15 cellular contexts compared by ENCODE assay signal in genomic region chr13:42266464-42266863, GRCh38. TPM values are rescaled to one million over a fixed set of nuclear protein-coding genes. Genes with fewer than 3 reads are reported as not detected.
DNase-seq lines count a peak whose midpoint lies in the region; ATAC-seq and TF ChIP-seq lines count a peak whose summit lies in the region.
"Had no signal": no experiment of that assay in that cellular context is flagged by ENCODE, and none has a peak within 500 bp of the region (broad histone marks: within the 10 kb centered on the region; RNA-seq: fewer than 3 reads in every experiment).

No MANE protein-coding gene starts in this region.

- H3K9me2 ChIP-seq in GM23338 (ENCODE audit: insufficient read depth) (no peaks in the 10 kb centered on the region), PC-9 (ENCODE audit: insufficient read depth) (no peaks in the 10 kb centered on the region)

- H3K27me3 ChIP-seq in GM23338 (ENCODE audit: insufficient read depth): no peaks in the 10 kb centered on the region
- H3K27me3 ChIP-seq in brain microvascular endothelial cell (replicated peaks): no peaks in the 10 kb centered on the region
- no peaks in the 10 kb centered on the region for H3K27me3 ChIP-seq in PC-9 (ENCODE audit: insufficient read depth, low read depth)

- H3F3A ChIP-seq in GM23338 (replicated peaks; ENCODE audit: low read depth) (no peaks in the 10 kb centered on the region), PC-9 (ENCODE audit: insufficient read depth, low read depth) (no peaks in the 10 kb centered on the region)

- POLR2A ChIA-PET in PC-9 (lab: Charles Lee; ENCODE audit: unreplicated experiment): no interaction called here

- in situ Hi-C loops in brain microvascular endothelial cell (cut with HindIII; ENCODE audit: low pct_ligation_motif_present, low sequenced_read_pairs): no loop called here

- no peak for TF ChIP-seq POLR2A in erythroblast (IDR thresholded peaks at IDR 0.05; ENCODE audit: low read length)

- no peaks in the 10 kb centered on the region for H3K9me3 ChIP-seq in PC-9 (ENCODE audit: insufficient read depth, low read depth)

- H3K4me1 Mint-ChIP-seq in GM23338: peaks cover 6% of the 10 kb centered on the region; the same call in 2 of the 3 replicates

- CTCF ChIA-PET in PC-9 (lab: Charles Lee): no interaction called here

- H4K20me1 ChIP-seq in GM23338 (replicated peaks; ENCODE audit: insufficient read depth): no peaks in the 10 kb centered on the region
- H4K20me1 ChIP-seq in PC-9 (ENCODE audit: insufficient read depth): no peaks in the 10 kb centered on the region

- peaks cover 11% of the 10 kb centered on the region for H3K27me3 Mint-ChIP-seq in GM23338 (ENCODE audit: insufficient read depth, low read depth, poor library complexity)

- DNase-seq in A172 (ENCODE audit: low spot score) (peak; percentile 4), GM23338 (ENCODE audit: low spot score) (peak; percentile 12), brain microvascular endothelial cell (peak; percentile 57), left kidney (ENCODE audit: low read depth, low spot score) (peak; percentile 72), erythroblast (lab: John Stamatoyannopoulos, UW) (no peak), PC-9 (no peak)
- no peak for DNase-seq in activated CD4-positive, alpha-beta T cell treated with anti-CD3 and anti-CD28 coated beads, Interleukin-2, amount 50 U/mL, for 1 hour
- DNase-seq: activated naive CD4-positive, alpha-beta T cell treated with anti-CD3 and anti-CD28 coated beads, Interleukin-2, amount 50 U/mL, for 16 hours; AML-193; H7; kidney glomerular epithelial cell; NCI-H524; RPMI8226; T1000 had no signal

- no peak overlapping the region for H3K27ac Mint-ChIP-seq in GM23338

- intact Hi-C loops in PC-9 (cut with micrococcal nuclease; ENCODE audit: unreplicated experiment): no loop called here

- H2AFZ ChIP-seq in GM23338 (no peak overlapping the region), PC-9 (no peak overlapping the region)

- H3K36me3 ChIP-seq in GM23338 (ENCODE audit: insufficient read depth) (no peaks in the 10 kb centered on the region), brain microvascular endothelial cell (replicated peaks) (no peaks in the 10 kb centered on the region), PC-9 (ENCODE audit: low read depth) (no peaks in the 10 kb centered on the region)

- ATAC-seq in GM23338 (no peak), GM18861 (IDR thresholded peaks at IDR 0.05; ENCODE audit: unreplicated experiment) (no peak)

- H3K4me1 ChIP-seq in GM23338 (ENCODE audit: insufficient read depth) (no peaks in the 10 kb centered on the region; the same call in 1 of the 2 replicates), PC-9 (replicated peaks; ENCODE audit: insufficient read depth) (0 out of 2 replicates have a peak, but pooled peaks cover 5% of the 10 kb centered on the region)

- TF ChIP-seq CTCF in GM23338 (conservative IDR thresholded peaks at IDR 0.05; ENCODE audit: low read depth in 2 of 2) (no peak), brain microvascular endothelial cell (IDR thresholded peaks at IDR 0.05; ENCODE audit: low read depth, low read length, missing control alignments) (no peak), PC-9 (conservative IDR thresholded peaks at IDR 0.05) (no peak)

- H3K79me2 ChIP-seq in GM23338 (replicated peaks; ENCODE audit: insufficient read depth) (no peaks in the 10 kb centered on the region), PC-9 (ENCODE audit: low read depth) (no peaks in the 10 kb centered on the region)

- peaks cover 20% of the 10 kb centered on the region for H3K36me3 Mint-ChIP-seq in GM23338 (ENCODE audit: low read depth)

- peaks cover 30% of the 10 kb centered on the region for H3K9me3 Mint-ChIP-seq in GM23338

- H3K4me3 Mint-ChIP-seq in GM23338: no peak overlapping the region

- BruUV-seq in PC-9 (replicated peaks; lab: Mats Ljungman, UMichigan): no TSS peak

- H3K4me3 ChIP-seq in GM23338 (no peak overlapping the region), brain microvascular endothelial cell (ENCODE audit: low read depth, low read length) (no peak overlapping the region), PC-9 (no peak overlapping the region)

- H3K4me2 ChIP-seq in GM23338: no peak overlapping the region
- no peak overlapping the region for H3K4me2 ChIP-seq in PC-9

- H3K27ac ChIP-seq in GM23338 (ENCODE audit: low read depth): no peak overlapping the region
- peak overlapping the region; percentile 14 for H3K27ac ChIP-seq in brain microvascular endothelial cell
- H3K27ac ChIP-seq in PC-9: no peak overlapping the region

TF ChIP-seq in GM23338, 12 proteins besides CTCF, POLR2A, EP300 and RAD21 (continues in another document):
- TF ChIP-seq REST (IDR thresholded peaks at IDR 0.05; ENCODE audit: unreplicated experiment) (no peak), CREB1 (CRISPR knock-in tag; IDR thresholded peaks at IDR 0.05; ENCODE audit: low read depth) (no peak), EZH2phosphoT487 (IDR thresholded peaks at IDR 0.05; ENCODE audit: unreplicated experiment) (no peak), JUNB (IDR thresholded peaks at IDR 0.05; ENCODE audit: unreplicated experiment) (no peak), ZNF114 (CRISPR knock-in tag; IDR thresholded peaks at IDR 0.05) (no peak), POLR2AphosphoS5 (IDR thresholded peaks at IDR 0.05; ENCODE audit: low read depth) (no peak), ZNF331 (CRISPR knock-in tag; IDR thresholded peaks at IDR 0.05; ENCODE audit: low read depth) (no peak), EZH2 (IDR thresholded peaks at IDR 0.05; ENCODE audit: low read depth, unreplicated experiment) (no peak), NANOG (IDR thresholded peaks at IDR 0.05; ENCODE audit: borderline replicate concordance) (no peak)

RNA-seq across cellular contexts. Expression of gene AKAP11, which starts 5.5 kb away (rescaled TPM):
- 14.8 and 17.2 TPM in 2 replicates for total RNA-seq in A172 (2014; rRNA removed; shearing (Covaris generic))
- total RNA-seq in GM23338 (2014; rRNA removed; shearing (Covaris generic)): 20.7 and 21.6 TPM in 2 replicates
- 4.2 and 4.3 TPM in 2 replicates for polyA plus RNA-seq in GM23338 (2016; fragmentation: Nextera tagmentation; extraction: Ambion mirVana)
- total RNA-seq in PC-9 (2021): 13.2 and 15.9 TPM in 2 replicates

Comparison
In these comparisons a context has a peak if more than half of its experiments do, and no peak if none do; other contexts are left out.
1. DNase-seq: peak in A172 (single experiment), GM23338 (single experiment), brain microvascular endothelial cell (single experiment) and left kidney (single experiment); none in activated CD4-positive, alpha-beta T cell treated with anti-CD3 and anti-CD28 coated beads, Interleukin-2, amount 50 U/mL, for 1 hour (single experiment), erythroblast (0 of 2) and PC-9 (0 of 2).